ENCODE assay signal across 1 cellular context in genomic region chr3:45105855-45106655, GRCh38.
TF ChIP-seq lines count a peak whose summit lies in the region.

No MANE protein-coding gene starts in this region.

TF ChIP-seq in K562, 482 proteins besides CTCF, POLR2A, EP300 and RAD21 (continued from another document):
- TF ChIP-seq, protein P1, sequence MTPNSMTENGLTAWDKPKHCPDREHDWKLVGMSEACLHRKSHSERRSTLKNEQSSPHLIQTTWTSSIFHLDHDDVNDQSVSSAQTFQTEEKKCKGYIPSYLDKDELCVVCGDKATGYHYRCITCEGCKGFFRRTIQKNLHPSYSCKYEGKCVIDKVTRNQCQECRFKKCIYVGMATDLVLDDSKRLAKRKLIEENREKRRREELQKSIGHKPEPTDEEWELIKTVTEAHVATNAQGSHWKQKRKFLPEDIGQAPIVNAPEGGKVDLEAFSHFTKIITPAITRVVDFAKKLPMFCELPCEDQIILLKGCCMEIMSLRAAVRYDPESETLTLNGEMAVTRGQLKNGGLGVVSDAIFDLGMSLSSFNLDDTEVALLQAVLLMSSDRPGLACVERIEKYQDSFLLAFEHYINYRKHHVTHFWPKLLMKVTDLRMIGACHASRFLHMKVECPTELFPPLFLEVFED (CRISPR knock-in tag; conservative IDR thresholded peaks at IDR 0.05) = peak; percentile 95
- peak; percentile 38; the same call in 1 of the 2 replicates for TF ChIP-seq ZNF695 (CRISPR knock-in tag; IDR thresholded peaks at IDR 0.05)
- peak; percentile 79; the same call in 1 of the 2 replicates for TF ChIP-seq SMAD3 (CRISPR knock-in tag; conservative IDR thresholded peaks at IDR 0.05)
- 0 out of 2 replicates have a peak, but pooled peaks have one; percentile 32 for TF ChIP-seq HDGF (IDR thresholded peaks at IDR 0.05)
- TF ChIP-seq STAT5A (IDR thresholded peaks at IDR 0.05; ENCODE audit: borderline replicate concordance, low read length) = 0 out of 2 replicates have a peak, but pooled peaks have one; percentile 26
- peak; percentile 75 for TF ChIP-seq GTF2E2 (tag; IDR thresholded peaks at IDR 0.05)
- TF ChIP-seq, protein P2, sequence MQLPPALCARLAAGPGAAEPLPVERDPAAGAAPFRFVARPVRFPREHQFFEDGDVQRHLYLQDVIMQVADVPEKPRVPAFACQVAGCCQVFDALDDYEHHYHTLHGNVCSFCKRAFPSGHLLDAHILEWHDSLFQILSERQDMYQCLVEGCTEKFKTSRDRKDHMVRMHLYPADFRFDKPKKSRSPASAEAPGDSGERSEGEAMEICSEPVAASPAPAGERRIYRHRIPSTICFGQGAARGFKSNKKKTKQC (CRISPR knock-in tag; IDR thresholded peaks at IDR 0.05) = no peak
- TF ChIP-seq ZNF239 (CRISPR knock-in tag; IDR thresholded peaks at IDR 0.05) = peak; percentile 81
- peak; percentile 82 for TF ChIP-seq E2F3 (CRISPR knock-in tag; IDR thresholded peaks at IDR 0.05)
- 0 out of 2 replicates have a peak, but pooled peaks have one; percentile 21 for TF ChIP-seq ZNF707 (CRISPR knock-in tag; conservative IDR thresholded peaks at IDR 0.05)
- peak; percentile 99 for TF ChIP-seq ZNF589 (CRISPR knock-in tag; IDR thresholded peaks at IDR 0.05; ENCODE audit: low read depth)
- TF ChIP-seq FIP1L1 (IDR thresholded peaks at IDR 0.05; ENCODE audit: low read depth, low read length, poor library complexity, severe bottlenecking) = no peak
- peak; percentile 52; the same call in 1 of the 2 replicates for TF ChIP-seq JUN (IDR thresholded peaks at IDR 0.05; ENCODE audit: borderline replicate concordance, low read depth, low read length)
- TF ChIP-seq JUN (CRISPR knock-in tag; IDR thresholded peaks at IDR 0.05; ENCODE audit: borderline replicate concordance) = no peak
- TF ChIP-seq MYC (IDR thresholded peaks at IDR 0.05; ENCODE audit: low read depth, low read length) = 0 out of 2 replicates have a peak, but pooled peaks have one; percentile 5
- TF ChIP-seq MYC (CRISPR knock-in tag; IDR thresholded peaks at IDR 0.05; ENCODE audit: borderline replicate concordance, low read depth) = peak; percentile 66
- peak; percentile 71; the same call in 1 of the 2 replicates for TF ChIP-seq HMG20A (CRISPR knock-in tag; conservative IDR thresholded peaks at IDR 0.05)
- peak; percentile 78 for TF ChIP-seq ZFP1 (CRISPR knock-in tag; IDR thresholded peaks at IDR 0.05)
- TF ChIP-seq ZNF324 (CRISPR knock-in tag; IDR thresholded peaks at IDR 0.05) = peak; percentile 74
- peak; percentile 83 for TF ChIP-seq ZSCAN32 (CRISPR knock-in tag; IDR thresholded peaks at IDR 0.05)
- TF ChIP-seq, protein P3, sequence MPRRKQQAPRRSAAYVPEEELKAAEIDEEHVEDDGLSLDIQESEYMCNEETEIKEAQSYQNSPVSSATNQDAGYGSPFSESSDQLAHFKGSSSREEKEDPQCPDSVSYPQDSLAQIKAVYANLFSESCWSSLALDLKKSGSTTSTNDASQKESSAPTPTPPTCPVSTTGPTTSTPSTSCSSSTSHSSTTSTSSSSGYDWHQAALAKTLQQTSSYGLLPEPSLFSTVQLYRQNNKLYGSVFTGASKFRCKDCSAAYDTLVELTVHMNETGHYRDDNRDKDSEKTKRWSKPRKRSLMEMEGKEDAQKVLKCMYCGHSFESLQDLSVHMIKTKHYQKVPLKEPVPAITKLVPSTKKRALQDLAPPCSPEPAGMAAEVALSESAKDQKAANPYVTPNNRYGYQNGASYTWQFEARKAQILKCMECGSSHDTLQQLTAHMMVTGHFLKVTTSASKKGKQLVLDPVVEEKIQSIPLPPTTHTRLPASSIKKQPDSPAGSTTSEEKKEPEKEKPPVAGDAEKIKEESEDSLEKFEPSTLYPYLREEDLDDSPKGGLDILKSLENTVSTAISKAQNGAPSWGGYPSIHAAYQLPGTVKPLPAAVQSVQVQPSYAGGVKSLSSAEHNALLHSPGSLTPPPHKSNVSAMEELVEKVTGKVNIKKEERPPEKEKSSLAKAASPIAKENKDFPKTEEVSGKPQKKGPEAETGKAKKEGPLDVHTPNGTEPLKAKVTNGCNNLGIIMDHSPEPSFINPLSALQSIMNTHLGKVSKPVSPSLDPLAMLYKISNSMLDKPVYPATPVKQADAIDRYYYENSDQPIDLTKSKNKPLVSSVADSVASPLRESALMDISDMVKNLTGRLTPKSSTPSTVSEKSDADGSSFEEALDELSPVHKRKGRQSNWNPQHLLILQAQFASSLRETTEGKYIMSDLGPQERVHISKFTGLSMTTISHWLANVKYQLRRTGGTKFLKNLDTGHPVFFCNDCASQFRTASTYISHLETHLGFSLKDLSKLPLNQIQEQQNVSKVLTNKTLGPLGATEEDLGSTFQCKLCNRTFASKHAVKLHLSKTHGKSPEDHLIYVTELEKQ (CRISPR knock-in tag; IDR thresholded peaks at IDR 0.05) = peak; percentile 84
- no peak for TF ChIP-seq HDAC1 (IDR thresholded peaks at IDR 0.05)
- peak; percentile 90 for TF ChIP-seq ZNF24 (IDR thresholded peaks at IDR 0.05)
- TF ChIP-seq ZNF696 (CRISPR knock-in tag; conservative IDR thresholded peaks at IDR 0.05) = no peak
- 0 out of 2 replicates have a peak, but pooled peaks have one; percentile 53 for TF ChIP-seq ESRRB (CRISPR knock-in tag; IDR thresholded peaks at IDR 0.05; ENCODE audit: borderline replicate concordance)
- 0 out of 2 replicates have a peak, but pooled peaks have one; percentile 43 for TF ChIP-seq ZNF133 (CRISPR knock-in tag; IDR thresholded peaks at IDR 0.05)
